In genomic region chr10:102393411-102394078, GRCh38 we compare ENCODE assay signal across 9 cellular contexts. TPM values are rescaled to one million over a fixed set of nuclear protein-coding genes. Genes with fewer than 3 reads are reported as not detected.
DNase-seq lines count a peak whose midpoint lies in the region; ATAC-seq, FAIRE-seq and TF ChIP-seq lines count a peak whose summit lies in the region.
"Had no signal": no experiment of that assay in that cellular context is flagged by ENCODE, and none has a peak within 500 bp of the region (broad histone marks: within the 10 kb centered on the region; RNA-seq: fewer than 3 reads in every experiment).

No MANE protein-coding gene starts in this region.

- intact Hi-C loops in tibial artery (cut with DNase I; ENCODE audit: low total_unique reads): no loop called here

- peaks cover 43% of the 10 kb centered on the region for H3K4me1 Mint-ChIP-seq in activated T-cell treated with anti-CD3 and anti-CD28 coated beads, Interleukin-2, amount 50 U/mL, for 24 hours (ENCODE audit: low read depth)

- no peaks in the 10 kb centered on the region for H3K9me3 ChIP-seq in tibial artery

- TF ChIP-seq CTCF in kidney epithelial cell (IDR thresholded peaks at IDR 0.05; ENCODE audit: insufficient read depth, low read length, poor library complexity, severe bottlenecking): no peak
- no peak for TF ChIP-seq CTCF in tibial artery (IDR thresholded peaks at IDR 0.05)

- no peaks in the 10 kb centered on the region for H3K27me3 ChIP-seq in kidney epithelial cell (ENCODE audit: control insufficient read depth, insufficient read depth, low read length)
- H3K27me3 ChIP-seq in tibial artery: no peaks in the 10 kb centered on the region

- no peak for ATAC-seq in activated naive CD4-positive, alpha-beta T cell treated with anti-CD3 and anti-CD28 coated beads, Interleukin-2, amount 50 U/mL, for 72 hours
- no peak for ATAC-seq in GM18498 (IDR thresholded peaks at IDR 0.05; ENCODE audit: unreplicated experiment)

- no peaks in the 10 kb centered on the region for H3K36me3 ChIP-seq in kidney epithelial cell (ENCODE audit: control insufficient read depth, insufficient read depth, low read length)
- peaks cover 0 to 16% (median 0%) of the 10 kb centered on the region in 3 donors for H3K36me3 ChIP-seq in tibial artery

- peak overlapping the region; percentile 91 to 93 for H3K27ac ChIP-seq in tibial artery

- H3K9me3 Mint-ChIP-seq in activated T-cell treated with anti-CD3 and anti-CD28 coated beads, Interleukin-2, amount 50 U/mL, for 24 hours: no peaks in the 10 kb centered on the region
- H3K9me3 Mint-ChIP-seq in activated naive CD4-positive, alpha-beta T cell treated with anti-CD3 and anti-CD28 coated beads, Interleukin-2, amount 50 U/mL, for 72 hours: no peaks in the 10 kb centered on the region

- FAIRE-seq in RCC 7860 (lab: Jason Lieb, UNC): no peak

- H3K27me3 Mint-ChIP-seq in activated T-cell treated with anti-CD3 and anti-CD28 coated beads, Interleukin-2, amount 50 U/mL, for 24 hours: no peaks in the 10 kb centered on the region

- DNase-seq in activated T-cell treated with anti-CD3 and anti-CD28 coated beads, Interleukin-2, amount 50 U/mL, for 24 hours: no peak
- no peak for DNase-seq in activated T-cell treated with anti-CD3 and anti-CD28 coated beads for 4 hours
- no peak for DNase-seq in activated naive CD4-positive, alpha-beta T cell treated with anti-CD3 and anti-CD28 coated beads, Interleukin-2, amount 50 U/mL, for 72 hours (ENCODE audit: low spot score in 2 of 2)
- DNase-seq in kidney epithelial cell (ENCODE audit: low read depth): no peak
- DNase-seq in tibial artery: no peak
- no peak for DNase-seq in NCI-H524 treated with DMSO at 0.1 percent for 48 hours (lab: John Stamatoyannopoulos, UW)
- no peak for DNase-seq in RCC 7860 (ENCODE audit: low spot score)

- H3K36me3 Mint-ChIP-seq in activated T-cell treated with anti-CD3 and anti-CD28 coated beads, Interleukin-2, amount 50 U/mL, for 24 hours (ENCODE audit: low read depth): peaks cover 42% of the 10 kb centered on the region
- H3K36me3 Mint-ChIP-seq in activated naive CD4-positive, alpha-beta T cell treated with anti-CD3 and anti-CD28 coated beads, Interleukin-2, amount 50 U/mL, for 72 hours: peaks cover 32 to 33% of the 10 kb centered on the region in 2 donors

- H3K27ac Mint-ChIP-seq in activated T-cell treated with anti-CD3 and anti-CD28 coated beads, Interleukin-2, amount 50 U/mL, for 24 hours: peak overlapping the region; percentile 99
- H3K27ac Mint-ChIP-seq in activated naive CD4-positive, alpha-beta T cell treated with anti-CD3 and anti-CD28 coated beads, Interleukin-2, amount 50 U/mL, for 72 hours: peak overlapping the region; percentile 96 to 97

- peak overlapping the region; percentile 97 for H3K4me3 Mint-ChIP-seq in activated T-cell treated with anti-CD3 and anti-CD28 coated beads, Interleukin-2, amount 50 U/mL, for 24 hours

- peaks cover 0 to 33% (median 21%) of the 10 kb centered on the region in 4 donors for H3K4me1 ChIP-seq in tibial artery

- peak overlapping the region; percentile 57 for H3K4me3 ChIP-seq in kidney epithelial cell (ENCODE audit: low read depth, low read length)
- peak overlapping the region; percentile 64 to 79 for H3K4me3 ChIP-seq in tibial artery

RNA-seq across cellular contexts. Expression of gene NFKB2, which starts 2.0 kb away (rescaled TPM):
- 100 to 1,000 TPM; 213 to 251 TPM for total RNA-seq in activated naive CD4-positive, alpha-beta T cell treated with anti-CD3 and anti-CD28 coated beads, Interleukin-2, amount 50 U/mL, for 72 hours
- total RNA-seq in kidney epithelial cell: 83.6 and 90.9 TPM in 2 replicates

RNA-seq across cellular contexts. Expression of gene PSD, which starts 25.0 kb away (rescaled TPM):
- total RNA-seq in activated naive CD4-positive, alpha-beta T cell treated with anti-CD3 and anti-CD28 coated beads, Interleukin-2, amount 50 U/mL, for 72 hours: 10 to 100 TPM in 1 of 2 donors, 1 to 10 TPM in 1; 8.7 to 13.3 TPM
- 2.0 and 3.8 TPM in 2 replicates for total RNA-seq in kidney epithelial cell

RNA-seq across cellular contexts. Expression of gene FBXL15, which starts 27.1 kb away (rescaled TPM):
- 10 to 100 TPM; 12.9 to 27.4 TPM for total RNA-seq in activated naive CD4-positive, alpha-beta T cell treated with anti-CD3 and anti-CD28 coated beads, Interleukin-2, amount 50 U/mL, for 72 hours
- 20.6 and 26.6 TPM in 2 replicates for total RNA-seq in kidney epithelial cell

RNA-seq across cellular contexts. Expression of gene CUEDC2, which starts 38.8 kb away (rescaled TPM):
- 10 to 100 TPM; 38.7 to 73.9 TPM for total RNA-seq in activated naive CD4-positive, alpha-beta T cell treated with anti-CD3 and anti-CD28 coated beads, Interleukin-2, amount 50 U/mL, for 72 hours
- total RNA-seq in kidney epithelial cell: 93.9 and 132 TPM in 2 replicates

RNA-seq across cellular contexts. Expression of gene C10orf95, which starts 57.8 kb away (rescaled TPM):
- under 1 TPM in 1 of 2 donors, not detected in 1; 0.30 TPM for total RNA-seq in activated naive CD4-positive, alpha-beta T cell treated with anti-CD3 and anti-CD28 coated beads, Interleukin-2, amount 50 U/mL, for 72 hours
- 3.2 and 6.9 TPM in 2 replicates for total RNA-seq in kidney epithelial cell
- total RNA-seq: aorta had no signal
